8 cellular contexts compared by ENCODE assay signal in genomic region chr17:45248132-45248936, GRCh38. TPM values are rescaled to one million over a fixed set of nuclear protein-coding genes. Genes with fewer than 3 reads are reported as not detected.
DNase-seq lines count a peak whose midpoint lies in the region; ATAC-seq and TF ChIP-seq lines count a peak whose summit lies in the region.

No MANE protein-coding gene starts in this region.

- DNase-seq in NCI-H345 treated with DMSO at 0.1 percent for 48 hours (lab: John Stamatoyannopoulos, UW; ENCODE audit: unreplicated experiment) (peak; percentile 27), foreskin fibroblast (no peak), prostate gland (ENCODE audit: low spot score) (peak; percentile 51), SK-N-DZ (ENCODE audit: low spot score) (no peak), UCSD-AML1 (lab: John Stamatoyannopoulos, UW; ENCODE audit: unreplicated experiment) (no peak)
- peak; percentile 79 to 85 for DNase-seq in activated T-cell treated with anti-CD3 and anti-CD28 coated beads, Interleukin-2, amount 50 U/mL, for 48 hours

- intact Hi-C loops in prostate gland (cut with DNase I), result no loop called here

- peaks cover 4% of the 10 kb centered on the region for H3K4me1 ChIP-seq in prostate gland (replicated peaks)

- peak overlapping the region; percentile 92 to 95 for H3K27ac ChIP-seq in prostate gland

- H3K27me3 ChIP-seq in prostate gland (replicated peaks; ENCODE audit: insufficient read depth), result no peaks in the 10 kb centered on the region

- TF ChIP-seq POLR2A in GM18526 (IDR thresholded peaks at IDR 0.05; ENCODE audit: extremely low read depth, insufficient read length) (peak; percentile 63), prostate gland (IDR thresholded peaks at IDR 0.05) (no peak)

- no peaks in the 10 kb centered on the region for H3K36me3 ChIP-seq in prostate gland

- TF ChIP-seq CTCF in foreskin fibroblast (IDR thresholded peaks at IDR 0.05; ENCODE audit: low read depth, low read length) (no peak), prostate gland (IDR thresholded peaks at IDR 0.05) (no peak)

- peak; percentile 43 for ATAC-seq in HG02870 (IDR thresholded peaks at IDR 0.05; ENCODE audit: unreplicated experiment)

- H3K9me3 ChIP-seq in prostate gland, result no peaks in the 10 kb centered on the region

- 14% methylated on average over 37 of the region's 39 CpGs for WGBS in prostate gland

- H3K4me3 ChIP-seq in foreskin fibroblast (ENCODE audit: low read depth in 1 of 2, low read length in 2 of 2), result peak overlapping the region; percentile 59 to 60
- H3K4me3 ChIP-seq in prostate gland, result peak overlapping the region; percentile 61 to 63

RNA-seq across cellular contexts. Expression of gene SPATA32, which starts 13.6 kb away (rescaled TPM):
- 1 to 10 TPM in 1 of 2 donors, not detected in 1; 3.2 TPM for total RNA-seq in prostate gland
- polyA plus RNA-seq in SK-N-DZ (2014; cell fraction: cytosol; rRNA removed), result not detected in 2 replicates
- polyA plus RNA-seq in SK-N-DZ (2014; cell fraction: nucleus; rRNA removed), result not detected in 2 replicates

RNA-seq across cellular contexts. Expression of gene FMNL1, which starts 26.6 kb away (rescaled TPM):
- 10 to 100 TPM in 1 of 2 donors, 1 to 10 TPM in 1; 3.6 to 12.2 TPM for total RNA-seq in prostate gland
- polyA plus RNA-seq in SK-N-DZ (2014; cell fraction: cytosol; rRNA removed), result 1.7 and 1.9 TPM in 2 replicates
- 3.2 and 6.7 TPM in 2 replicates for polyA plus RNA-seq in SK-N-DZ (2014; cell fraction: nucleus; rRNA removed)

Comparison
In these comparisons a context has a peak if more than half of its experiments do, and no peak if none do; other contexts are left out.
1. DNase-seq: peak in NCI-H345 treated with DMSO at 0.1 percent for 48 hours (single experiment), activated T-cell treated with anti-CD3 and anti-CD28 coated beads, Interleukin-2, amount 50 U/mL, for 48 hours (2 of 2) and prostate gland (single experiment); none in foreskin fibroblast (0 of 2), SK-N-DZ (single experiment) and UCSD-AML1 (single experiment).